1 cellular context compared by ENCODE assay signal in the genomic region with DNA sequence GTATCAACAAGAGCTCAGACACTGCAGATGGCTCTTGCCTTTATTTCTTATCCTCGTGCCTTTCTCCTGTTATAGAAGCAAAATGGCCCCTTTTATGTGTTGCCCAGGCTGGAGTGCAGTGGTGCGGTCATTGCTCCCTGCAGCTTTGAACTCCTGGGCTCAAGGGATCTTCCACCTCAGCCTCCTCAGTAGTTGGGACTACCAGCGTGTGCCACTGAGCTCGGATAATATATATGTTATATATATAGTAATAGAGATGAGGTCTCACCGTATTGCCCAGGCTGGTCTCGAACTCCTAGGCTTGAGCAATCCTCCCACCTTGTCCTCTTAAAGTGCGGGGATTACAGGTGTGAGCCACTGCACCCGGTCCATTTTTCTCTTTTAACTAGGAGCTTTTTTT.
TF ChIP-seq lines count a peak whose summit lies in the region.

No MANE protein-coding gene starts in this region.

TF ChIP-seq in WTC11, 78 proteins besides CTCF, POLR2A, EP300 and RAD21 (continued from another document):
- TF ChIP-seq, protein P1, sequence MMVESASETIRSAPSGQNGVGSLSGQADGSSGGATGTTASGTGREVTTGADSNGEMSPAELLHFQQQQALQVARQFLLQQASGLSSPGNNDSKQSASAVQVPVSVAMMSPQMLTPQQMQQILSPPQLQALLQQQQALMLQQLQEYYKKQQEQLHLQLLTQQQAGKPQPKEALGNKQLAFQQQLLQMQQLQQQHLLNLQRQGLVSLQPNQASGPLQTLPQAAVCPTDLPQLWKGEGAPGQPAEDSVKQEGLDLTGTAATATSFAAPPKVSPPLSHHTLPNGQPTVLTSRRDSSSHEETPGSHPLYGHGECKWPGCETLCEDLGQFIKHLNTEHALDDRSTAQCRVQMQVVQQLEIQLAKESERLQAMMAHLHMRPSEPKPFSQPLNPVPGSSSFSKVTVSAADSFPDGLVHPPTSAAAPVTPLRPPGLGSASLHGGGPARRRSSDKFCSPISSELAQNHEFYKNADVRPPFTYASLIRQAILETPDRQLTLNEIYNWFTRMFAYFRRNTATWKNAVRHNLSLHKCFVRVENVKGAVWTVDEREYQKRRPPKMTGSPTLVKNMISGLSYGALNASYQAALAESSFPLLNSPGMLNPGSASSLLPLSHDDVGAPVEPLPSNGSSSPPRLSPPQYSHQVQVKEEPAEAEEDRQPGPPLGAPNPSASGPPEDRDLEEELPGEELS (CRISPR knock-in tag; IDR thresholded peaks at IDR 0.05): no peak
- TF ChIP-seq, protein P2, sequence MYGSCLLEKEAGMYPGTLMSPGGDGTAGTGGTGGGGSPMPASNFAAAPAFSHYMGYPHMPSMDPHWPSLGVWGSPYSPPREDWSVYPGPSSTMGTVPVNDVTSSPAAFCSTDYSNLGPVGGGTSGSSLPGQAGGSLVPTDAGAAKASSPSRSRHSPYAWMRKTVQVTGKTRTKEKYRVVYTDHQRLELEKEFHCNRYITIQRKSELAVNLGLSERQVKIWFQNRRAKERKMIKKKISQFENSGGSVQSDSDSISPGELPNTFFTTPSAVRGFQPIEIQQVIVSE (CRISPR knock-in tag; IDR thresholded peaks at IDR 0.05; ENCODE audit: borderline replicate concordance): no peak
- no peak for TF ChIP-seq GABPB1 (CRISPR knock-in tag; IDR thresholded peaks at IDR 0.05)
- TF ChIP-seq ZBTB21 (CRISPR knock-in tag; IDR thresholded peaks at IDR 0.05; ENCODE audit: borderline replicate concordance): no peak
